23 cellular contexts compared by ENCODE assay signal in genomic region chr9:82313697-82314096, GRCh38.
"Had no signal": no experiment of that assay in that cellular context is flagged by ENCODE, and none has a peak within 500 bp of the region (broad histone marks: within the 10 kb centered on the region; RNA-seq: fewer than 3 reads in every experiment).

No MANE protein-coding gene starts in this region.

- ATAC-seq: Panc1, T-cell had no signal

- H3K27me3 ChIP-seq: MG63 had no signal

- DNase-seq: IMR-90, Karpas-422, KG1, MG63, NCI-H1092 treated with DMSO at 0.1 percent for 48 hours, NCI-H1436, NCI-H187, NCI-H2029, NCI-H2081 treated with DMSO at 0.1 percent for 48 hours, NCI-H2171, NCI-H226, NCI-H446, NCI-H510A, NCI-H524 treated with DMSO at 0.1 percent for 48 hours, NCI-H69, NCI-H774, SHP77, SK-N-SH, SW 1271, T-cell had no signal

- H3K4me3 Mint-ChIP-seq: T-cell; T-helper 1 cell treated with Interleukin-12 subunit alpha and Interleukin-12 subunit beta and Interleukin-4 antibody, amounts not matched to agents 30 μg/mL and 1 μg/mL, for 36 hours had no signal

- H3K4me1 Mint-ChIP-seq: T-cell had no signal

- H3K9ac ChIP-seq: SK-N-SH had no signal

- H3K27ac ChIP-seq: RWPE1 had no signal

- H3K4me3 ChIP-seq: MG63 had no signal

- H3K4me2 ChIP-seq: SK-N-SH had no signal

- H3K9me3 ChIP-seq: MG63 had no signal

- H3K27ac Mint-ChIP-seq: T-cell; T-helper 1 cell treated with Interleukin-12 subunit alpha and Interleukin-12 subunit beta and Interleukin-4 antibody, amounts not matched to agents 30 μg/mL and 1 μg/mL, for 36 hours had no signal

- H3K27me3 Mint-ChIP-seq: T-cell had no signal

- H3K36me3 ChIP-seq: MG63 had no signal

- H3K36me3 Mint-ChIP-seq: T-cell had no signal
